6 cellular contexts compared by ENCODE assay signal in genomic region chr20:63968136-63968927, GRCh38. TPM values are rescaled to one million over a fixed set of nuclear protein-coding genes. Genes with fewer than 3 reads are reported as not detected.
DNase-seq lines count a peak whose midpoint lies in the region; ATAC-seq and TF ChIP-seq lines count a peak whose summit lies in the region.

No MANE protein-coding gene starts in this region.

- H3K9ac ChIP-seq in neural cell (ENCODE audit: low read length), result peak overlapping the region; percentile 90

- H3K9me2 ChIP-seq in GM23338 (ENCODE audit: insufficient read depth) (no peaks in the 10 kb centered on the region), neural cell (ENCODE audit: insufficient read depth, low read length) (no peaks in the 10 kb centered on the region)

- H3K36me3 ChIP-seq in GM23338 (ENCODE audit: insufficient read depth), result no peaks in the 10 kb centered on the region
- H3K36me3 ChIP-seq in body of pancreas (replicated peaks in 1 of 2; ENCODE audit: insufficient read depth in 1 of 2, low read depth in 2 of 2), result peaks cover 0 to 9% of the 10 kb centered on the region in 2 donors
- H3K36me3 ChIP-seq in neural cell (ENCODE audit: insufficient read depth, low read length), result no peaks in the 10 kb centered on the region

- H3K27ac ChIP-seq in GM23338 (ENCODE audit: low read depth) (no peak overlapping the region), body of pancreas (peak overlapping the region in 3 of 4 donors; percentile 56 to 75 (median 68)), neural cell (ENCODE audit: low read length) (peak overlapping the region; percentile 44)

- H3K4me2 ChIP-seq in GM23338 (peak overlapping the region; percentile 90), neural cell (ENCODE audit: low read length) (peak overlapping the region; percentile 88)

- H2AFZ ChIP-seq in GM23338 (no peak overlapping the region), neural cell (ENCODE audit: low read depth, low read length) (no peak overlapping the region)

- H3K27me3 ChIP-seq in GM23338 (ENCODE audit: insufficient read depth) (peaks cover 7% of the 10 kb centered on the region; the same call in 1 of the 2 replicates), body of pancreas (no peaks in the 10 kb centered on the region), neural cell (ENCODE audit: insufficient read depth, low read depth, low read length) (no peaks in the 10 kb centered on the region)

- H4K20me1 ChIP-seq in GM23338 (replicated peaks; ENCODE audit: insufficient read depth), result no peaks in the 10 kb centered on the region
- no peaks in the 10 kb centered on the region for H4K20me1 ChIP-seq in neural cell (ENCODE audit: insufficient read depth)

- peaks cover 6% of the 10 kb centered on the region; the same call in 2 of the 3 replicates for H3K36me3 Mint-ChIP-seq in GM23338 (ENCODE audit: low read depth)

- no peak overlapping the region for H3K27ac Mint-ChIP-seq in GM23338

- H3K9me3 ChIP-seq in body of pancreas (no peaks in the 10 kb centered on the region), neural cell (ENCODE audit: low read length) (no peaks in the 10 kb centered on the region)

- peaks cover 9% of the 10 kb centered on the region for H3K79me2 ChIP-seq in GM23338 (replicated peaks; ENCODE audit: insufficient read depth)
- peaks cover 8% of the 10 kb centered on the region for H3K79me2 ChIP-seq in neural cell (replicated peaks; ENCODE audit: insufficient read depth, low read length)

- TF ChIP-seq POLR2A in body of pancreas (IDR thresholded peaks at IDR 0.05), result no peak

- peaks cover 11% of the 10 kb centered on the region for H3K4me1 Mint-ChIP-seq in GM23338

- H3K9me3 Mint-ChIP-seq in GM23338, result no peaks in the 10 kb centered on the region; the same call in 2 of the 3 replicates

- peak overlapping the region; percentile 78 for H3K4me3 ChIP-seq in GM23338
- H3K4me3 ChIP-seq in body of pancreas, result no peak overlapping the region
- peak overlapping the region; percentile 84 for H3K4me3 ChIP-seq in neural cell (ENCODE audit: low read length)

- DNase-seq in GM23338 (ENCODE audit: low spot score) (no peak), body of pancreas (peak in 3 of 4 donors; percentile 7 to 28 (median 26)), DMS 273 treated with DMSO at 0.1 percent for 48 hours (lab: John Stamatoyannopoulos, UW) (no peak)
- DNase-seq in activated CD4-positive, alpha-beta T cell treated with anti-CD3 and anti-CD28 coated beads for 4 hours, result no peak

- WGBS in body of pancreas, 2 donors, result 66 to 78% methylated on average over 6 to 12 of the region's 14 CpGs

- peaks cover 8% of the 10 kb centered on the region for H3K4me1 ChIP-seq in GM23338 (ENCODE audit: insufficient read depth)
- peaks cover 17% of the 10 kb centered on the region for H3K4me1 ChIP-seq in body of pancreas

- H3K27me3 Mint-ChIP-seq in GM23338 (ENCODE audit: insufficient read depth, low read depth, poor library complexity), result peaks cover 15% of the 10 kb centered on the region

- intact Hi-C loops in body of pancreas (cut with DNase I), result loop anchor here (10.0 kb wide), 1 partner anchor 424 kb away; the partner anchor contains the start of gene SRMS

- H3F3A ChIP-seq in GM23338 (replicated peaks; ENCODE audit: low read depth) (0 out of 2 replicates have a peak, but pooled peaks cover 6% of the 10 kb centered on the region), neural cell (ENCODE audit: insufficient read depth, low read length, poor library complexity, severe bottlenecking) (no peaks in the 10 kb centered on the region)

- H3K4me3 Mint-ChIP-seq in GM23338, result peak overlapping the region; percentile 84

- no peak for ATAC-seq in GM23338
- ATAC-seq in body of pancreas, result no peak
- ATAC-seq in HG03354 (IDR thresholded peaks at IDR 0.05; ENCODE audit: poor library complexity, severe bottlenecking, unreplicated experiment), result no peak

- TF ChIP-seq EP300 in neural cell (conservative IDR thresholded peaks at IDR 0.05; ENCODE audit: poor library complexity, severe bottlenecking), result no peak

- TF ChIP-seq CTCF in GM23338 (conservative IDR thresholded peaks at IDR 0.05; ENCODE audit: low read depth in 2 of 2), result no peak
- no peak for TF ChIP-seq CTCF in body of pancreas (IDR thresholded peaks at IDR 0.05)
- TF ChIP-seq CTCF in neural cell (IDR thresholded peaks at IDR 0.05; ENCODE audit: poor library complexity, severe bottlenecking), result no peak

- TF ChIP-seq RAD21 in neural cell (conservative IDR thresholded peaks at IDR 0.05), result no peak

TF ChIP-seq in GM23338, 12 proteins besides CTCF, POLR2A, EP300 and RAD21:
- TF ChIP-seq STAT1 (IDR thresholded peaks at IDR 0.05; ENCODE audit: unreplicated experiment) (no peak), JUNB (IDR thresholded peaks at IDR 0.05; ENCODE audit: unreplicated experiment) (no peak), ZNF331 (CRISPR knock-in tag; IDR thresholded peaks at IDR 0.05; ENCODE audit: low read depth) (no peak), EZH2phosphoT487 (IDR thresholded peaks at IDR 0.05; ENCODE audit: unreplicated experiment) (no peak), POLR2AphosphoS5 (IDR thresholded peaks at IDR 0.05; ENCODE audit: low read depth) (no peak)

TF ChIP-seq in neural cell, 6 proteins besides CTCF, POLR2A, EP300 and RAD21:
- TF ChIP-seq SMC3 (conservative IDR thresholded peaks at IDR 0.05; ENCODE audit: poor library complexity) (no peak), POLR2AphosphoS5 (IDR thresholded peaks at IDR 0.05) (no peak), TAF1 (IDR thresholded peaks at IDR 0.05; ENCODE audit: low read depth) (no peak)
TF ChIP-seq in neural cell: peak in this region for 0.

RNA-seq across cellular contexts. Expression of gene ZNF512B, which starts 1.4 kb away (rescaled TPM):
- 21.4 and 28.8 TPM in 2 replicates for total RNA-seq in GM23338 (2014; rRNA removed; shearing (Covaris generic))
- polyA plus RNA-seq in GM23338 (2016; fragmentation: Nextera tagmentation; extraction: Ambion mirVana), result 6.0 and 6.1 TPM in 2 replicates
- 10 to 100 TPM in 1 of 2 donors, 1 to 10 TPM in 1; 8.0 to 12.5 TPM for total RNA-seq in body of pancreas
- polyA plus RNA-seq in neural cell, result 21.6 and 25.7 TPM in 2 replicates
- 25.4 and 29.0 TPM in 2 replicates for polyA minus RNA-seq in neural cell

RNA-seq across cellular contexts. Expression of gene SAMD10, which starts 11.1 kb away (rescaled TPM):
- total RNA-seq in GM23338 (2014; rRNA removed; shearing (Covaris generic)), result 2.8 and 7.3 TPM in 2 replicates
- polyA plus RNA-seq in GM23338 (2016; fragmentation: Nextera tagmentation; extraction: Ambion mirVana), result 2.1 and 3.2 TPM in 2 replicates
- total RNA-seq in body of pancreas, result 1 to 10 TPM; 3.6 to 7.6 TPM
- 23.3 and 28.7 TPM in 2 replicates for polyA plus RNA-seq in neural cell
- 10.7 and 15.9 TPM in 2 replicates for polyA minus RNA-seq in neural cell

RNA-seq across cellular contexts. Expression of gene UCKL1, which starts 12.1 kb away (rescaled TPM):
- 46.5 and 56.8 TPM in 2 replicates for total RNA-seq in GM23338 (2014; rRNA removed; shearing (Covaris generic))
- polyA plus RNA-seq in GM23338 (2016; fragmentation: Nextera tagmentation; extraction: Ambion mirVana) (82.5 and 89.3 TPM in 2 replicates), neural cell (58.9 and 66.8 TPM in 2 replicates)
- 10 to 100 TPM; 21.0 to 26.0 TPM for total RNA-seq in body of pancreas
- polyA minus RNA-seq in neural cell, result 20.3 and 26.5 TPM in 2 replicates

RNA-seq across cellular contexts. Expression of gene PRPF6, which starts 12.6 kb away (rescaled TPM):
- total RNA-seq in GM23338 (2014; rRNA removed; shearing (Covaris generic)), result 73.5 and 79.9 TPM in 2 replicates
- polyA plus RNA-seq in GM23338 (2016; fragmentation: Nextera tagmentation; extraction: Ambion mirVana) (53.8 and 56.2 TPM in 2 replicates), neural cell (91.9 and 94.4 TPM in 2 replicates)
- 10 to 100 TPM; 42.3 to 52.1 TPM for total RNA-seq in body of pancreas
- 131 and 133 TPM in 2 replicates for polyA minus RNA-seq in neural cell

Comparison
In these comparisons a context has a peak if more than half of its experiments do, and no peak if none do; other contexts are left out.
1. DNase-seq: peak in body of pancreas (3 of 4); none in GM23338 (single experiment), DMS 273 treated with DMSO at 0.1 percent for 48 hours (single experiment) and activated CD4-positive, alpha-beta T cell treated with anti-CD3 and anti-CD28 coated beads for 4 hours (0 of 2).
2. H3K4me3 ChIP-seq: peak in GM23338 (single experiment) and neural cell (single experiment); none in body of pancreas (0 of 2).